ENCODE assay signal across 25 cellular contexts in the genomic region with DNA sequence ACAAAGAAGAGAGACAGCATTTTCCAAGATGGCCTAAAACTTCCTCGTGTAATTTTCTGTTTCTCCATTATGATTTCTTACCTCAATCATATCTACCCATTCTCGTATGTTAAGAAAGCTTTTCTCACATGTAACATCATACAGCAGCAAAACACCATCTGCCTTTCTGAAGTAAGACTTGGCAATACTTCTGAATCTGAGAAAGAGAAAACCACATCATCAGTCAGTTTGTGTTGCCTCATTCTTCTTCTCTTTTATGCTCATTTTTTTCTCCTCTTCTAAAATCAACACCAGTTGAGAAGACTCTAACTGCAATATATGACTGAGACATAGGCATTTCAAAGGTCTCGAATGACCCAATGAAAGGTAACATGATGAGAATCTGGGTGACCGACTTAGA.
"Had no signal": no experiment of that assay in that cellular context is flagged by ENCODE, and none has a peak within 500 bp of the region (broad histone marks: within the 10 kb centered on the region; RNA-seq: fewer than 3 reads in every experiment).

No MANE protein-coding gene starts in this region.

- H3K4me1 ChIP-seq: Peyer's patch had no signal

- H3K27ac ChIP-seq: cardiac muscle cell, Peyer's patch, RWPE1, SJCRH30 had no signal

- H3K9me2 ChIP-seq: SK-N-SH had no signal

- H3K4me3 ChIP-seq: cardiac muscle cell, K562, Peyer's patch, SJCRH30 had no signal

- ATAC-seq: activated CD4-positive, CD25-positive, alpha-beta regulatory T cell treated with anti-CD3 and anti-CD28 coated beads, Interleukin-2, amount 50 U/mL, for 24 hours; activated CD8-positive, alpha-beta T cell treated with anti-CD3 and anti-CD28 coated beads for 36 hours; activated T-cell treated with anti-CD3 and anti-CD28 coated beads, Interleukin-2, amount 50 U/mL, for 72 hours; K562 had no signal

- H3K4me2 ChIP-seq: SK-N-SH had no signal

- H3K36me3 ChIP-seq: cardiac muscle cell, Peyer's patch, SJCRH30 had no signal

- H3K9ac ChIP-seq: SK-N-SH had no signal

- DNase-seq: activated CD4-positive, alpha-beta T cell treated with anti-CD3 and anti-CD28 coated beads for 4 hours; activated CD8-positive, alpha-beta memory T cell treated with anti-CD3 and anti-CD28 coated beads, Interleukin-2, amount 50 U/mL, for 4 hours; activated CD8-positive, alpha-beta T cell treated with anti-CD3 and anti-CD28 coated beads for 36 hours; activated gamma-delta T cell treated with Interleukin-2 at 50 U/mL for 16 hours; activated naive CD4-positive, alpha-beta T cell treated with anti-CD3 and anti-CD28 coated beads, Interleukin-2, amount 10 ng/mL, durations not matched to agents 7 days and 5 days; activated naive CD8-positive, alpha-beta T cell treated with anti-CD3 and anti-CD28 coated beads for 36 hours; activated T-cell treated with anti-CD3 and anti-CD28 coated beads, Interleukin-2, amount 50 U/mL, for 72 hours; anterior cingulate cortex; Kasumi-1; NCI-H1092; NCI-H1417 treated with DMSO at 0.1 percent for 48 hours; NCI-H1694; NCI-H2029 treated with DMSO at 0.1 percent for 48 hours; NCI-H345; NCI-H510A; NCI-H526 treated with DMSO at 0.1 percent for 48 hours; Peyer's patch; Right ventricle myocardium superior; SJCRH30; SK-N-SH; T-helper 1 cell had no signal

- H3K27me3 ChIP-seq: Peyer's patch, SJCRH30 had no signal

- H3K9me3 ChIP-seq: Peyer's patch, SJCRH30, SK-N-SH had no signal
